Comparison of ENCODE assay signal across 23 cellular contexts in genomic region chr12:88763536-88764100, GRCh38.
DNase-seq lines count a peak whose midpoint lies in the region; ATAC-seq, FAIRE-seq and TF ChIP-seq lines count a peak whose summit lies in the region.
"Had no signal": no experiment of that assay in that cellular context is flagged by ENCODE, and none has a peak within 500 bp of the region (broad histone marks: within the 10 kb centered on the region; RNA-seq: fewer than 3 reads in every experiment).

No MANE protein-coding gene starts in this region.

- no peak overlapping the region for H3K23ac ChIP-seq in mesendoderm (ENCODE audit: low read length)

- no peak overlapping the region for H3K27ac Mint-ChIP-seq in activated T-cell treated with anti-CD3 and anti-CD28 coated beads, Interleukin-2, amount 50 U/mL, for 24 hours
- H3K27ac Mint-ChIP-seq: activated CD8-positive, alpha-beta T cell treated with anti-CD3 and anti-CD28 coated beads, Interleukin-2, amount 10 ng/mL, durations not matched to agents 7 days and 5 days; activated naive CD8-positive, alpha-beta T cell treated with anti-CD3 and anti-CD28 coated beads, Interleukin-2, amount 10 ng/mL, durations not matched to agents 7 days and 5 days; T-helper 1 cell treated with Interleukin-12 subunit alpha and Interleukin-12 subunit beta and Interleukin-4 antibody, amounts not matched to agents 30 μg/mL and 1 μg/mL, for 36 hours had no signal

- no TSS peak for BruUV-seq in HepG2 (replicated peaks; lab: Mats Ljungman, UMichigan)

- H3K4ac ChIP-seq in mesendoderm (ENCODE audit: low read depth, low read length), result no peak overlapping the region

- H3K27ac ChIP-seq in mesendoderm (ENCODE audit: low read depth, low read length), result no peak overlapping the region
- no peak overlapping the region for H3K27ac ChIP-seq in HepG2 (ENCODE audit: extremely low read length, insufficient read depth, low read length)
- H3K27ac ChIP-seq: heart right ventricle, pancreas, upper lobe of right lung had no signal

- H4K20me1 ChIP-seq in HepG2 (ENCODE audit: insufficient read depth, low read length), result no peaks in the 10 kb centered on the region

- no peak overlapping the region for H2AK5ac ChIP-seq in mesendoderm (ENCODE audit: low read length)

- H3K9me3 ChIP-seq in MG63 (peaks cover 3% of the 10 kb centered on the region; the same call in 1 of the 2 replicates), HepG2 (ENCODE audit: low read length) (no peaks in the 10 kb centered on the region)
- H3K9me3 ChIP-seq: pancreas, SK-N-SH, upper lobe of right lung had no signal

- intact Hi-C loops in HepG2 (cut with micrococcal nuclease; ENCODE audit: unreplicated experiment), result no loop called here

- DNase-seq in ELR (ENCODE audit: low read depth) (peak; percentile 55), MG63 (peak; percentile 4), epithelial cell of esophagus (ENCODE audit: low read depth) (peak; percentile 49), mesendoderm (peak; percentile 7), DMS53 (lab: John Stamatoyannopoulos, UW) (no peak), HepG2 (ENCODE audit: low spot score) (no peak)
- no peak for DNase-seq in activated T-cell treated with anti-CD3 and anti-CD28 coated beads, Interleukin-2, amount 50 U/mL, for 24 hours
- DNase-seq: activated CD8-positive, alpha-beta T cell treated with anti-CD3 and anti-CD28 coated beads, Interleukin-2, amount 10 ng/mL, durations not matched to agents 7 days and 5 days; activated effector memory CD4-positive, alpha-beta T cell treated with anti-CD3 and anti-CD28 coated beads, Interleukin-2, amount 50 U/mL, for 16 hours; activated naive CD8-positive, alpha-beta T cell treated with anti-CD3 and anti-CD28 coated beads, Interleukin-2, amount 10 ng/mL, durations not matched to agents 7 days and 5 days; C1 segment of cervical spinal cord; COR-L47; heart right ventricle; NCI-H1694 treated with DMSO at 0.1 percent for 48 hours; NCI-H526; pancreas; SK-N-SH; stimulated activated CD4-positive, alpha-beta T cell treated with anti-CD3 and anti-CD28 coated beads, Interleukin-2, amount 100 ng/mL, for 48 hours; substantia nigra; upper lobe of right lung had no signal

- H2BK5ac ChIP-seq in mesendoderm (ENCODE audit: low read length), result no peak overlapping the region

- no peak overlapping the region for H2AFZ ChIP-seq in HepG2 (ENCODE audit: low read length)

- H3K4me1 Mint-ChIP-seq in activated T-cell treated with anti-CD3 and anti-CD28 coated beads, Interleukin-2, amount 50 U/mL, for 24 hours (ENCODE audit: low read depth), result no peaks in the 10 kb centered on the region
- H3K4me1 Mint-ChIP-seq: activated naive CD8-positive, alpha-beta T cell treated with anti-CD3 and anti-CD28 coated beads, Interleukin-2, amount 10 ng/mL, durations not matched to agents 7 days and 5 days; neural crest cell had no signal

- no peak overlapping the region for H4K5ac ChIP-seq in mesendoderm (ENCODE audit: low read length)

- H3K9me3 Mint-ChIP-seq in activated T-cell treated with anti-CD3 and anti-CD28 coated beads, Interleukin-2, amount 50 U/mL, for 24 hours, result no peaks in the 10 kb centered on the region
- H3K9me3 Mint-ChIP-seq: activated naive CD8-positive, alpha-beta T cell treated with anti-CD3 and anti-CD28 coated beads, Interleukin-2, amount 10 ng/mL, durations not matched to agents 7 days and 5 days; T-helper 1 cell treated with Interleukin-12 subunit alpha and Interleukin-12 subunit beta and Interleukin-4 antibody, amounts not matched to agents 30 μg/mL and 1 μg/mL, for 36 hours had no signal

- WGBS in mesendoderm (ENCODE audit: extremely low coverage, insufficient coverage, low lambda C conversion rate), result no CpG with 5 or more reads among the region's 1 CpG
- 9% methylated on average over 1 of the region's 1 CpG for WGBS in HepG2 (ENCODE audit: low lambda C conversion rate)

- TF ChIP-seq POLR2A in HepG2 (IDR thresholded peaks at IDR 0.05; ENCODE audit: insufficient read depth in 1 of 2, low read depth in 2 of 2, low read length in 2 of 2), result no peak

- H3K4me3 ChIP-seq in MG63 (no peak overlapping the region), epithelial cell of esophagus (ENCODE audit: low read length) (no peak overlapping the region), mesendoderm (ENCODE audit: low read length) (no peak overlapping the region), HepG2 (replicated peaks in 1 of 3; ENCODE audit: insufficient read depth in 1 of 3, low read depth in 2 of 3, low read length in 3 of 3) (no peak overlapping the region)
- H3K4me3 ChIP-seq: heart right ventricle, pancreas, upper lobe of right lung had no signal

- no peaks in the 10 kb centered on the region for H3K27me3 ChIP-seq in MG63
- no peaks in the 10 kb centered on the region for H3K27me3 ChIP-seq in mesendoderm (ENCODE audit: insufficient read depth, low read length, poor library complexity)
- H3K27me3 ChIP-seq in HepG2 (ENCODE audit: control insufficient read depth in 1 of 2, insufficient read depth in 2 of 2, low read length in 2 of 2), result no peaks in the 10 kb centered on the region
- H3K27me3 ChIP-seq: heart right ventricle, pancreas, upper lobe of right lung had no signal

- no peaks in the 10 kb centered on the region for H3K27me3 Mint-ChIP-seq in activated T-cell treated with anti-CD3 and anti-CD28 coated beads, Interleukin-2, amount 50 U/mL, for 24 hours
- H3K27me3 Mint-ChIP-seq: activated naive CD8-positive, alpha-beta T cell treated with anti-CD3 and anti-CD28 coated beads, Interleukin-2, amount 10 ng/mL, durations not matched to agents 7 days and 5 days had no signal

- TF ChIP-seq EP300 in HepG2 (IDR thresholded peaks at IDR 0.05; ENCODE audit: low read depth in 2 of 2, low read length in 2 of 2), result no peak
- TF ChIP-seq EP300 in HepG2 (CRISPR knock-in tag; IDR thresholded peaks at IDR 0.05; ENCODE audit: borderline replicate concordance), result no peak

- no peak overlapping the region for H3K4me2 ChIP-seq in mesendoderm (ENCODE audit: low read length)
- no peak overlapping the region for H3K4me2 ChIP-seq in HepG2 (ENCODE audit: low read depth, low read length)
- H3K4me2 ChIP-seq: SK-N-SH had no signal

- in situ Hi-C loops in HepG2 (cut with HindIII; ENCODE audit: extremely low pct_ligation_motif_present, low pct_unique_long_range_greater_than_20kb), result no loop called here

- H3K9ac ChIP-seq in mesendoderm (ENCODE audit: low read length) (no peak overlapping the region), HepG2 (ENCODE audit: insufficient read depth, low read depth, low read length) (no peak overlapping the region)
- H3K9ac ChIP-seq: SK-N-SH had no signal

- H4K8ac ChIP-seq in mesendoderm (ENCODE audit: low read depth, low read length), result no peak overlapping the region

- POLR2A ChIA-PET in HepG2 (lab: Yijun Ruan, JAX), result no interaction called here

- H3K36me3 Mint-ChIP-seq in activated T-cell treated with anti-CD3 and anti-CD28 coated beads, Interleukin-2, amount 50 U/mL, for 24 hours (ENCODE audit: low read depth), result no peaks in the 10 kb centered on the region
- H3K36me3 Mint-ChIP-seq: activated naive CD8-positive, alpha-beta T cell treated with anti-CD3 and anti-CD28 coated beads, Interleukin-2, amount 10 ng/mL, durations not matched to agents 7 days and 5 days had no signal

- H3K79me1 ChIP-seq in mesendoderm (ENCODE audit: low read length), result no peaks in the 10 kb centered on the region

- no peaks in the 10 kb centered on the region for H3K36me3 ChIP-seq in MG63
- no peaks in the 10 kb centered on the region for H3K36me3 ChIP-seq in mesendoderm (ENCODE audit: control insufficient read depth, insufficient read depth, low read length)
- H3K36me3 ChIP-seq in HepG2 (replicated peaks in 1 of 2; ENCODE audit: control insufficient read depth in 1 of 2, insufficient read depth in 2 of 2, low read length in 2 of 2), result no peaks in the 10 kb centered on the region
- H3K36me3 ChIP-seq: heart right ventricle, pancreas, upper lobe of right lung had no signal

- no peak overlapping the region for H3K4me3 Mint-ChIP-seq in activated T-cell treated with anti-CD3 and anti-CD28 coated beads, Interleukin-2, amount 50 U/mL, for 24 hours
- H3K4me3 Mint-ChIP-seq: activated CD8-positive, alpha-beta T cell treated with anti-CD3 and anti-CD28 coated beads, Interleukin-2, amount 10 ng/mL, durations not matched to agents 7 days and 5 days; activated naive CD8-positive, alpha-beta T cell treated with anti-CD3 and anti-CD28 coated beads, Interleukin-2, amount 10 ng/mL, durations not matched to agents 7 days and 5 days; neural crest cell; T-helper 1 cell treated with Interleukin-12 subunit alpha and Interleukin-12 subunit beta and Interleukin-4 antibody, amounts not matched to agents 30 μg/mL and 1 μg/mL, for 36 hours had no signal

- no peak overlapping the region for H2BK120ac ChIP-seq in mesendoderm (ENCODE audit: low read depth, low read length)

- no peak for FAIRE-seq in HepG2 (lab: Jason Lieb, UNC)
- FAIRE-seq: pancreas had no signal

- no peak overlapping the region for H3K56ac ChIP-seq in mesendoderm (ENCODE audit: low read length)

- ATAC-seq in GM21717 (IDR thresholded peaks at IDR 0.05; ENCODE audit: unreplicated experiment) (no peak), HepG2 (no peak)
- ATAC-seq: activated CD8-positive, alpha-beta T cell treated with anti-CD3 and anti-CD28 coated beads, Interleukin-2, amount 10 ng/mL, durations not matched to agents 7 days and 5 days; heart right ventricle; pancreas; upper lobe of right lung had no signal

- no peak overlapping the region for H3K18ac ChIP-seq in mesendoderm (ENCODE audit: low read length)

- CTCF ChIA-PET in HepG2 (lab: Yijun Ruan, JAX; ENCODE audit: low intra/inter-chr PET ratio, low total read pairs), result no interaction called here

- TF ChIP-seq CTCF in epithelial cell of esophagus (IDR thresholded peaks at IDR 0.05; ENCODE audit: insufficient read depth, low read depth, low read length, missing control alignments) (no peak), HepG2 (CRISPR knock-in tag; IDR thresholded peaks at IDR 0.05) (no peak)

- no peaks in the 10 kb centered on the region for H3K4me1 ChIP-seq in mesendoderm (ENCODE audit: control insufficient read depth, low read depth, low read length)
- no peaks in the 10 kb centered on the region for H3K4me1 ChIP-seq in HepG2 (ENCODE audit: insufficient read depth, low read length)
- H3K4me1 ChIP-seq: heart right ventricle, pancreas, upper lobe of right lung had no signal

- H3K79me2 ChIP-seq in mesendoderm (ENCODE audit: control insufficient read depth, insufficient read depth, low read length) (no peaks in the 10 kb centered on the region), HepG2 (ENCODE audit: insufficient read depth, low read length) (no peaks in the 10 kb centered on the region)

- H2BK15ac ChIP-seq in mesendoderm (replicated peaks; ENCODE audit: low read depth), result no peak overlapping the region

- no peak for TF ChIP-seq RAD21 in HepG2 (CRISPR knock-in tag; IDR thresholded peaks at IDR 0.05)

TF ChIP-seq in HepG2, 621 proteins besides CTCF, POLR2A, EP300 and RAD21 (continues in another document):
- no peak for TF ChIP-seq ZNF256 (CRISPR knock-in tag; conservative IDR thresholded peaks at IDR 0.05)
- no peak for TF ChIP-seq ZNF432 (CRISPR knock-in tag; IDR thresholded peaks at IDR 0.05; ENCODE audit: borderline replicate concordance)

Comparison
In these comparisons a context has a peak if more than half of its experiments do, and no peak if none do; other contexts are left out.
1. DNase-seq: peak in ELR (single experiment), MG63 (single experiment), epithelial cell of esophagus (single experiment) and mesendoderm (single experiment); none in DMS53 (single experiment), HepG2 (single experiment) and activated T-cell treated with anti-CD3 and anti-CD28 coated beads, Interleukin-2, amount 50 U/mL, for 24 hours (single experiment).